Comparison of ENCODE assay signal across 24 cellular contexts in genomic region chr18:50506362-50506761, GRCh38.
"Had no signal": no experiment of that assay in that cellular context is flagged by ENCODE, and none has a peak within 500 bp of the region (broad histone marks: within the 10 kb centered on the region; RNA-seq: fewer than 3 reads in every experiment).

No MANE protein-coding gene starts in this region.

- H3K36me3 ChIP-seq: stomach, suprapubic skin, thoracic aorta, thyroid gland, tibial artery, tibial nerve, transverse colon, upper lobe of left lung, upper lobe of right lung, uterus, vagina had no signal

- H3K27me3 ChIP-seq: stomach, suprapubic skin, testis, thyroid gland, tibial artery, tibial nerve, upper lobe of left lung, upper lobe of right lung, uterus, vagina had no signal

- H3K9me3 ChIP-seq: stomach, suprapubic skin, testis, thoracic aorta, thyroid gland, tibial artery, tibial nerve, transverse colon, upper lobe of left lung, upper lobe of right lung, uterus, vagina had no signal

- H3K4me1 ChIP-seq: stomach, suprapubic skin, testis, tibial artery, tibial nerve, transverse colon, upper lobe of left lung, upper lobe of right lung, uterus, vagina had no signal

- FAIRE-seq: urothelium cell line had no signal

- ATAC-seq: stimulated activated effector memory CD8-positive, alpha-beta T cell treated with anti-CD3 and anti-CD28 coated beads, Interleukin-12 subunit alpha, Interleukin-12 subunit beta, amount 100 ng/mL, for 72 hours; stimulated activated memory B cell treated with anti-CD40 and anti-IgM and Interleukin-4, amounts not matched to agents 10 μg/mL and 1 μg/mL and 100 μg/mL, for 72 hours; stimulated activated naive CD8-positive, alpha-beta T cell treated with anti-CD3 and anti-CD28 coated beads, Interleukin-15, Interleukin-2, amounts not matched to agents 100 U/mL and 50 U/mL, for 24 hours had no signal

- H3K4me3 ChIP-seq: stomach, suprapubic skin, testis, thoracic aorta, thyroid gland, tibial artery, tibial nerve, transverse colon, upper lobe of left lung, upper lobe of right lung, uterus, vagina had no signal

- DNase-seq: stimulated activated CD4-positive, alpha-beta T cell treated with anti-CD3 and anti-CD28 coated beads, Interleukin-2, amount 100 ng/mL, for 48 hours; stimulated activated CD4-positive, alpha-beta T cell treated with anti-CD3 and anti-CD28 coated beads, Interleukin-4, amount 100 ng/mL, for 1 hour; stimulated activated CD4-positive, alpha-beta T cell treated with anti-CD3 and anti-CD28 coated beads, Interleukin-4, amount 100 ng/mL, for 24 hours; stimulated activated CD4-positive, alpha-beta T cell treated with anti-CD3 and anti-CD28 coated beads, Interleukin-4, amount 100 ng/mL, for 4 hours; stimulated activated naive B cell treated with anti-CD40 and anti-IgM and Interleukin-4, amounts not matched to agents 10 μg/mL and 1 μg/mL and 100 μg/mL, for 72 hours; stimulated activated naive CD4-positive, alpha-beta T cell; stimulated activated naive CD4-positive, alpha-beta T cell treated with Interleukin-2 at 50 U/mL for 16 hours; stimulated activated naive CD8-positive, alpha-beta T cell treated with anti-CD3 and anti-CD28 coated beads, Interleukin-15, amount 100 ng/mL, for 72 hours; upper lobe of right lung had no signal

- H3K27ac ChIP-seq: stomach, suprapubic skin, testis, thoracic aorta, thyroid gland, tibial artery, tibial nerve, transverse colon, upper lobe of left lung, upper lobe of right lung, uterus, vagina had no signal
